11 cellular contexts compared by ENCODE assay signal in genomic region chr3:172209333-172210321, GRCh38.
A peak's percentile ranks its signal among the peaks of the same experiment; 100 is the strongest.
DNase-seq lines count a peak whose midpoint lies in the region; ATAC-seq and TF ChIP-seq lines count a peak whose summit lies in the region.
"Had no signal": no experiment of that assay in that cellular context is flagged by ENCODE, and none has a peak within 500 bp of the region (broad histone marks: within the 10 kb centered on the region; RNA-seq: fewer than 3 reads in every experiment).

No MANE protein-coding gene starts in this region.

- peak overlapping the region; percentile 74 for H3K4me2 ChIP-seq in skeletal muscle satellite cell (ENCODE audit: low read length)

- no peak for DNase-seq in HFFc6
- peak; percentile 50 to 81 (median 59) for DNase-seq in body of pancreas
- peak; percentile 74 for DNase-seq in left lobe of liver (ENCODE audit: low spot score)
- DNase-seq: activated effector memory CD4-positive, alpha-beta T cell treated with Interleukin-2 at 50 U/mL for 16 hours; NCI-H2081 treated with DMSO at 0.1 percent for 48 hours; stimulated activated naive B cell treated with anti-CD40 and anti-IgM and Interleukin-4, amounts not matched to agents 10 μg/mL and 1 μg/mL and 100 μg/mL, for 72 hours had no signal

- intact Hi-C loops in body of pancreas (cut with DNase I): no loop called here

- H3K36me3 ChIP-seq in body of pancreas (replicated peaks in 1 of 2; ENCODE audit: insufficient read depth in 1 of 2, low read depth in 2 of 2): no peaks in the 10 kb centered on the region
- peaks cover 9% of the 10 kb centered on the region for H3K36me3 ChIP-seq in skeletal muscle satellite cell (ENCODE audit: insufficient read depth, low read length)

- no peaks in the 10 kb centered on the region for H3K9me3 Mint-ChIP-seq in HFFc6

- TF ChIP-seq POLR2A in body of pancreas (IDR thresholded peaks at IDR 0.05): no peak

- peak overlapping the region; percentile 69 for H3K9ac ChIP-seq in skeletal muscle satellite cell (ENCODE audit: low read depth, low read length)

- peak overlapping the region; percentile 7 to 55 (median 44) for H3K27ac ChIP-seq in body of pancreas

- no peaks in the 10 kb centered on the region; the same call in 1 of the 2 replicates for H3K27me3 Mint-ChIP-seq in HFFc6 (ENCODE audit: insufficient read depth)
- H3K27me3 Mint-ChIP-seq: stimulated activated naive B cell treated with anti-CD40 and anti-IgM and Interleukin-4, amounts not matched to agents 10 μg/mL and 1 μg/mL and 100 μg/mL, for 72 hours had no signal

- TF ChIP-seq CTCF in HFFc6 (IDR thresholded peaks at IDR 0.05) (no peak), body of pancreas (IDR thresholded peaks at IDR 0.05) (no peak)

- ATAC-seq in body of pancreas: peak; percentile 65
- peak; percentile 92 for ATAC-seq in left lobe of liver
- no peak for ATAC-seq in GM18519 (IDR thresholded peaks at IDR 0.05; ENCODE audit: low FRiP score, unreplicated experiment)
- no peak for ATAC-seq in HG02852 (IDR thresholded peaks at IDR 0.05; ENCODE audit: unreplicated experiment)
- no peak for ATAC-seq in HG03045 (IDR thresholded peaks at IDR 0.05; ENCODE audit: unreplicated experiment)
- no peak for ATAC-seq in GM19455 (IDR thresholded peaks at IDR 0.05; ENCODE audit: unreplicated experiment)

- no peaks in the 10 kb centered on the region for H3K9me3 ChIP-seq in body of pancreas
- no peaks in the 10 kb centered on the region for H3K9me3 ChIP-seq in skeletal muscle satellite cell (replicated peaks; ENCODE audit: low read length)

- H3K27me3 ChIP-seq in body of pancreas (no peaks in the 10 kb centered on the region), skeletal muscle satellite cell (ENCODE audit: control insufficient read depth, insufficient read depth, low read length) (no peaks in the 10 kb centered on the region)

- H3K4me3 ChIP-seq in body of pancreas: no peak overlapping the region
- peak overlapping the region; percentile 48 for H3K4me3 ChIP-seq in skeletal muscle satellite cell (ENCODE audit: low read length)

- no peak overlapping the region for H3K4me3 Mint-ChIP-seq in HFFc6
- H3K4me3 Mint-ChIP-seq: stimulated activated naive B cell treated with anti-CD40 and anti-IgM and Interleukin-4, amounts not matched to agents 10 μg/mL and 1 μg/mL and 100 μg/mL, for 72 hours had no signal

- peaks cover 39% of the 10 kb centered on the region for H3K4me1 ChIP-seq in body of pancreas
- H3K4me1 ChIP-seq in skeletal muscle satellite cell (ENCODE audit: control insufficient read depth, insufficient read depth, low read length): peaks cover 63% of the 10 kb centered on the region

- H3K36me3 Mint-ChIP-seq in HFFc6 (ENCODE audit: low read depth): peaks cover 31% of the 10 kb centered on the region

- 0 out of 2 replicates have a peak overlapping the region, but pooled peaks have one; percentile 5 for H3K27ac Mint-ChIP-seq in HFFc6
- H3K27ac Mint-ChIP-seq: stimulated activated naive B cell treated with anti-CD40 and anti-IgM and Interleukin-4, amounts not matched to agents 10 μg/mL and 1 μg/mL and 100 μg/mL, for 72 hours had no signal

- 50 to 65% methylated on average over 19 to 28 of the region's 28 CpGs for WGBS in body of pancreas, 2 donors

- peaks cover 50% of the 10 kb centered on the region for H3K4me1 Mint-ChIP-seq in HFFc6 (ENCODE audit: low read depth)
- H3K4me1 Mint-ChIP-seq: stimulated activated naive B cell treated with anti-CD40 and anti-IgM and Interleukin-4, amounts not matched to agents 10 μg/mL and 1 μg/mL and 100 μg/mL, for 72 hours had no signal

Comparison
In these comparisons a context has a peak if more than half of its experiments do, and no peak if none do; other contexts are left out.
1. ATAC-seq: peak in body of pancreas (single experiment) and left lobe of liver (single experiment); none in GM18519 (single experiment), HG02852 (single experiment), HG03045 (single experiment) and GM19455 (single experiment).